Comparison of ENCODE assay signal across 24 cellular contexts in genomic region chr16:89669755-89670154, GRCh38. TPM values are rescaled to one million over a fixed set of nuclear protein-coding genes. Genes with fewer than 3 reads are reported as not detected.
DNase-seq lines count a peak whose midpoint lies in the region; ATAC-seq, FAIRE-seq and TF ChIP-seq lines count a peak whose summit lies in the region.
"Had no signal": no experiment of that assay in that cellular context is flagged by ENCODE, and none has a peak within 500 bp of the region (broad histone marks: within the 10 kb centered on the region; RNA-seq: fewer than 3 reads in every experiment).

No MANE protein-coding gene starts in this region.

- TF ChIP-seq CTCF in left ventricle myocardium inferior (IDR thresholded peaks at IDR 0.05; ENCODE audit: borderline replicate concordance) (no peak), 22Rv1 (IDR thresholded peaks at IDR 0.05) (no peak), GM12878 (IDR thresholded peaks at IDR 0.05 in 2 of 3, conservative IDR thresholded peaks at IDR 0.05 in 1 of 3; ENCODE audit: control insufficient read depth in 2 of 3, extremely low read depth in 1 of 3, insufficient read depth in 1 of 3, low read depth in 3 of 3, low read length in 3 of 3) (no peak), chondrocyte (IDR thresholded peaks at IDR 0.05) (no peak), gastrocnemius medialis (IDR thresholded peaks at IDR 0.05 in 4 of 5, conservative IDR thresholded peaks at IDR 0.05 in 1 of 5) (no peak)

- ATAC-seq in GM12878 (no peak), GM18498 (IDR thresholded peaks at IDR 0.05; ENCODE audit: unreplicated experiment) (no peak), gastrocnemius medialis (no peak)

- no peak overlapping the region for H3K9ac ChIP-seq in GM12878 (ENCODE audit: control insufficient read depth, insufficient read depth, low read length)
- H3K9ac ChIP-seq: BLaER1 had no signal

- DNase-seq in cardiac septum (ENCODE audit: low spot score) (peak; percentile 33), left ventricle myocardium inferior (no peak), GM12878 (ENCODE audit: low read depth, low spot score) (no peak), chondrocyte (ENCODE audit: low spot score) (peak; percentile 64), gastrocnemius medialis (no peak)
- DNase-seq: 8988T; ACHN; BE2C; C1 segment of cervical spinal cord; CD4-positive, alpha-beta memory T cell; CD4-positive, CD25-positive, alpha-beta regulatory T cell; CD8-positive, alpha-beta memory T cell; COR-L47; DMS79 treated with DMSO at 0.1 percent for 48 hours; GF-D8 had no signal

- H3K79me2 ChIP-seq in GM12878 (ENCODE audit: control insufficient read depth, insufficient read depth, low read length): no peaks in the 10 kb centered on the region

- no peaks in the 10 kb centered on the region for H3K27me3 Mint-ChIP-seq in chondrocyte (ENCODE audit: low read depth)
- H3K27me3 Mint-ChIP-seq: CD4-positive, alpha-beta memory T cell; CD4-positive, CD25-positive, alpha-beta regulatory T cell; CD8-positive, alpha-beta memory T cell had no signal

- H3K9me3 Mint-ChIP-seq in chondrocyte (ENCODE audit: low read depth): no peaks in the 10 kb centered on the region
- H3K9me3 Mint-ChIP-seq: CD4-positive, alpha-beta memory T cell; CD4-positive, CD25-positive, alpha-beta regulatory T cell; CD8-positive, alpha-beta memory T cell had no signal

- H3K4me1 Mint-ChIP-seq in chondrocyte (ENCODE audit: low read depth): peaks cover 5% of the 10 kb centered on the region
- H3K4me1 Mint-ChIP-seq: CD8-positive, alpha-beta memory T cell had no signal

- TF ChIP-seq POLR2A in GM12878 (IDR thresholded peaks at IDR 0.05; ENCODE audit: low read depth, low read length) (0 out of 2 replicates have a peak, but pooled peaks have one; percentile 4), gastrocnemius medialis (IDR thresholded peaks at IDR 0.05) (no peak)

- SMC1A ChIA-PET in GM12878 (lab: Charles Lee; ENCODE audit: uncharacterized antibody, unreplicated experiment): no interaction called here

- POLR2A ChIA-PET in GM12878 (lab: Charles Lee): no interaction called here

- H3K36me3 Mint-ChIP-seq in chondrocyte (ENCODE audit: low read depth): no peaks in the 10 kb centered on the region
- H3K36me3 Mint-ChIP-seq: CD4-positive, alpha-beta memory T cell; CD4-positive, CD25-positive, alpha-beta regulatory T cell; CD8-positive, alpha-beta memory T cell had no signal

- H3K27me3 ChIP-seq in left ventricle myocardium inferior (ENCODE audit: low read depth) (no peaks in the 10 kb centered on the region), GM12878 (replicated peaks in 1 of 2; ENCODE audit: control insufficient read depth in 2 of 2, insufficient read depth in 2 of 2, low read length in 1 of 2) (no peaks in the 10 kb centered on the region), gastrocnemius medialis (no peaks in the 10 kb centered on the region)
- H3K27me3 ChIP-seq: BE2C, BLaER1 had no signal

- CTCF ChIA-PET in GM12878 (lab: Yijun Ruan, JAX): no interaction called here

- H4K20me1 ChIP-seq in GM12878 (ENCODE audit: control insufficient read depth, insufficient read depth): no peaks in the 10 kb centered on the region
- H4K20me1 ChIP-seq: BLaER1 had no signal

- FAIRE-seq in GM12878 (lab: Jason Lieb, UNC): no peak
- FAIRE-seq: A204.1, D721Med, G401.6, GM12892, GM19239 had no signal

- TF ChIP-seq RAD21 in GM12878 (IDR thresholded peaks at IDR 0.05; ENCODE audit: insufficient read depth, low read depth, low read length): no peak

- H3K27ac Mint-ChIP-seq in chondrocyte (ENCODE audit: unreplicated experiment): no peak overlapping the region
- H3K27ac Mint-ChIP-seq: CD14-positive monocyte; CD4-positive, alpha-beta memory T cell; CD4-positive, CD25-positive, alpha-beta regulatory T cell; CD8-positive, alpha-beta memory T cell had no signal

- no peak for TF ChIP-seq EP300 in GM12878 (IDR thresholded peaks at IDR 0.05; ENCODE audit: borderline replicate concordance in 1 of 2, control insufficient read depth in 1 of 2, low read depth in 2 of 2, low read length in 2 of 2)

- 80% methylated on average over 5 of the region's 13 CpGs for WGBS in GM12878 (ENCODE audit: insufficient coverage, insufficient replicate concordance, low lambda C conversion rate, missing lambda C conversion rate)

- H3K36me3 ChIP-seq in left ventricle myocardium inferior (no peaks in the 10 kb centered on the region), GM12878 (ENCODE audit: control insufficient read depth in 2 of 2, insufficient read depth in 2 of 2, low read length in 1 of 2) (no peaks in the 10 kb centered on the region), gastrocnemius medialis (no peaks in the 10 kb centered on the region)
- H3K36me3 ChIP-seq: BE2C had no signal

- RAD21 ChIA-PET in GM12878 (lab: Charles Lee; ENCODE audit: unreplicated experiment): no interaction called here

- H3K4me3 Mint-ChIP-seq in chondrocyte (ENCODE audit: unreplicated experiment): no peak overlapping the region
- H3K4me3 Mint-ChIP-seq: CD14-positive monocyte; CD4-positive, CD25-positive, alpha-beta regulatory T cell; CD8-positive, alpha-beta memory T cell had no signal

- in situ Hi-C loops in GM12878 (cut with MboI) (no loop called here), gastrocnemius medialis (cut with MboI; ENCODE audit: low sequenced_read_pairs in 4 of 4) (no loop called here)

- H3K27ac ChIP-seq in left ventricle myocardium inferior (replicated peaks) (no peak overlapping the region), 22Rv1 (peak overlapping the region; percentile 61), GM12878 (ENCODE audit: control insufficient read depth, insufficient read depth) (no peak overlapping the region), gastrocnemius medialis (no peak overlapping the region)
- H3K27ac ChIP-seq: BLaER1 had no signal

- H3K9me3 ChIP-seq in left ventricle myocardium inferior (replicated peaks) (peaks cover 6% of the 10 kb centered on the region), GM12878 (replicated peaks; ENCODE audit: control insufficient read depth, insufficient read depth, low read length) (no peaks in the 10 kb centered on the region; the same call in 2 of the 3 replicates), gastrocnemius medialis (no peaks in the 10 kb centered on the region)
- H3K9me3 ChIP-seq: BE2C had no signal

- intact Hi-C loops in cardiac septum (cut with DNase I): no loop called here
- intact Hi-C loops in left ventricle myocardium inferior (cut with micrococcal nuclease): no loop called here
- intact Hi-C loops in GM12878 (cut with micrococcal nuclease; ENCODE audit: unreplicated experiment): no loop called here
- intact Hi-C loops in gastrocnemius medialis (cut with DNase I; ENCODE audit: low total_unique reads): no loop called here

- no peak overlapping the region for H3K4me2 ChIP-seq in GM12878 (ENCODE audit: control insufficient read depth, insufficient read depth)
- H3K4me2 ChIP-seq: BLaER1 had no signal

- H2AFZ ChIP-seq in GM12878 (ENCODE audit: control insufficient read depth, low read depth, low read length): no peak overlapping the region

- no TSS peak for BruUV-seq in GM12878 (replicated peaks; lab: Mats Ljungman, UMichigan)

- H3K4me1 ChIP-seq in left ventricle myocardium inferior: no peaks in the 10 kb centered on the region
- H3K4me1 ChIP-seq in GM12878 (ENCODE audit: control insufficient read depth, insufficient read depth, low read length): no peaks in the 10 kb centered on the region
- H3K4me1 ChIP-seq in gastrocnemius medialis: no peaks in the 10 kb centered on the region
- H3K4me1 ChIP-seq: BE2C had no signal

- H3K4me3 ChIP-seq in left ventricle myocardium inferior: no peak overlapping the region
- no peak overlapping the region for H3K4me3 ChIP-seq in GM12878
- no peak overlapping the region for H3K4me3 ChIP-seq in gastrocnemius medialis
- H3K4me3 ChIP-seq: BLaER1 had no signal

RNA-seq across cellular contexts. Expression of gene SPATA33, which starts 12.1 kb away (rescaled TPM):
- 4.3 TPM for total RNA-seq in cardiac septum
- total RNA-seq in left ventricle myocardium inferior: 3.6 TPM
- total RNA-seq in GM12878 (2013; cell fraction: nucleolus; rRNA removed): 7.8 and 9.2 TPM in 2 replicates
- 5.1 and 6.9 TPM in 2 replicates for total RNA-seq in GM12878 (2014; rRNA removed)
- total RNA-seq in GM12878 (2014; rRNA removed; fragmentation: Illumina TruSeq; extraction: Trizol): 5.6 and 7.1 TPM in 2 replicates
- 11.1 and 12.1 TPM in 2 replicates for total RNA-seq in GM12878 (2021)
- polyA plus RNA-seq in GM12878 (2011; ENCODE audit: low read depth): 1.7 TPM
- polyA plus RNA-seq in GM12878 (2011; rRNA removed): 2.4 and 3.4 TPM in 2 replicates
- 3.1 and 3.8 TPM in 2 replicates for polyA plus RNA-seq in GM12878 (2011; cell fraction: cytosol; rRNA removed)
- polyA plus RNA-seq in GM12878 (2011; cell fraction: nucleus; rRNA removed): 7.6 and 9.4 TPM in 2 replicates
- 2.9 and 6.0 TPM in 2 replicates for polyA plus RNA-seq in GM12878 (2012)
- 4.9 and 8.3 TPM in 2 replicates for polyA plus RNA-seq in GM12878 (2014; fragmentation: Illumina TruSeq; extraction: Trizol)
- 1 to 10 TPM; 1.1 to 2.9 TPM for polyA plus RNA-seq in GM12878 (2014; fragmentation: Nextera tagmentation; extraction: Ambion mirVana)
- 8.1 and 10.9 TPM in 2 replicates for polyA plus RNA-seq in GM12878 (2014; rRNA removed)
- 10 to 100 TPM; 15.7 to 15.8 TPM for polyA plus RNA-seq in GM12878 (2016; fragmentation: Nextera tagmentation; extraction: Ambion mirVana)
- polyA minus RNA-seq in GM12878 (2011; rRNA and poly(A)+ RNA removed): 2.6 and 3.4 TPM in 2 replicates
- 0.94 and 2.3 TPM in 2 replicates for polyA minus RNA-seq in GM12878 (2011; cell fraction: cytosol; rRNA and poly(A)+ RNA removed)
- polyA minus RNA-seq in GM12878 (2011; cell fraction: nucleus; rRNA and poly(A)+ RNA removed): 2.2 and 4.1 TPM in 2 replicates
- 8.8 to 12.6 TPM (median 10.3 TPM) in 3 replicates for total RNA-seq in chondrocyte
- 1 to 10 TPM; 1.2 to 2.7 (median 2.1) TPM for total RNA-seq in gastrocnemius medialis

RNA-seq across cellular contexts. Expression of gene CHMP1A, which starts 12.2 kb away (rescaled TPM):
- total RNA-seq in cardiac septum: 46.0 TPM
- 37.3 TPM for total RNA-seq in left ventricle myocardium inferior
- total RNA-seq in GM12878 (2013; cell fraction: nucleolus; rRNA removed): 31.4 and 32.8 TPM in 2 replicates
- 59.0 and 67.8 TPM in 2 replicates for total RNA-seq in GM12878 (2014; rRNA removed)
- total RNA-seq in GM12878 (2014; rRNA removed; fragmentation: Illumina TruSeq; extraction: Trizol): 36.3 and 41.5 TPM in 2 replicates
- total RNA-seq in GM12878 (2021): 81.4 and 85.3 TPM in 2 replicates
- 26.0 TPM for polyA plus RNA-seq in GM12878 (2011; ENCODE audit: low read depth)
- 20.7 and 41.0 TPM in 2 replicates for polyA plus RNA-seq in GM12878 (2011; rRNA removed)
- 64.0 and 95.0 TPM in 2 replicates for polyA plus RNA-seq in GM12878 (2011; cell fraction: cytosol; rRNA removed)
- 140 and 176 TPM in 2 replicates for polyA plus RNA-seq in GM12878 (2011; cell fraction: nucleus; rRNA removed)
- polyA plus RNA-seq in GM12878 (2012): 48.6 and 57.5 TPM in 2 replicates
- 12.3 and 36.2 TPM in 2 replicates for polyA plus RNA-seq in GM12878 (2014; fragmentation: Illumina TruSeq; extraction: Trizol)
- polyA plus RNA-seq in GM12878 (2014; fragmentation: Nextera tagmentation; extraction: Ambion mirVana): 1 to 10 TPM; 1.0 to 3.8 TPM
- 82.8 and 97.4 TPM in 2 replicates for polyA plus RNA-seq in GM12878 (2014; rRNA removed)
- 10 to 100 TPM; 81.2 to 86.7 TPM for polyA plus RNA-seq in GM12878 (2016; fragmentation: Nextera tagmentation; extraction: Ambion mirVana)
- polyA minus RNA-seq in GM12878 (2011; rRNA and poly(A)+ RNA removed): 35.8 and 61.5 TPM in 2 replicates
- polyA minus RNA-seq in GM12878 (2011; cell fraction: cytosol; rRNA and poly(A)+ RNA removed): 25.9 and 29.3 TPM in 2 replicates
- polyA minus RNA-seq in GM12878 (2011; cell fraction: nucleus; rRNA and poly(A)+ RNA removed): 16.7 and 27.9 TPM in 2 replicates
- 65.3 to 76.8 TPM (median 69.9 TPM) in 3 replicates for total RNA-seq in chondrocyte
- 100 to 1,000 TPM in 1 of 4 donors, 10 to 100 TPM in 3; 53.4 to 105 (median 78.8) TPM for total RNA-seq in gastrocnemius medialis

RNA-seq across cellular contexts. Expression of gene CDK10, which starts 16.7 kb away (rescaled TPM):
- total RNA-seq in cardiac septum (32.9 TPM), left ventricle myocardium inferior (26.7 TPM), GM12878 (2014; rRNA removed) (31.8 and 41.9 TPM in 2 replicates), GM12878 (2014; rRNA removed; fragmentation: Illumina TruSeq; extraction: Trizol) (20.8 and 23.5 TPM in 2 replicates), GM12878 (2021) (45.3 and 58.7 TPM in 2 replicates), chondrocyte (43.7 to 63.0 TPM (median 45.8 TPM) in 3 replicates), gastrocnemius medialis (10 to 100 TPM; 16.9 to 26.1 (median 19.7) TPM)
- total RNA-seq in GM12878 (2013; cell fraction: nucleolus; rRNA removed): 80.3 and 89.1 TPM in 2 replicates
- 15.0 TPM for polyA plus RNA-seq in GM12878 (2011; ENCODE audit: low read depth)
- polyA plus RNA-seq in GM12878 (2011; rRNA removed) (22.1 and 30.1 TPM in 2 replicates), GM12878 (2014; fragmentation: Illumina TruSeq; extraction: Trizol) (12.1 and 26.5 TPM in 2 replicates), GM12878 (2014; fragmentation: Nextera tagmentation; extraction: Ambion mirVana) (1 to 10 TPM; 1.5 to 2.5 TPM), GM12878 (2014; rRNA removed) (56.8 and 58.6 TPM in 2 replicates), GM12878 (2016; fragmentation: Nextera tagmentation; extraction: Ambion mirVana) (10 to 100 TPM; 54.1 to 55.6 TPM)
- 29.8 and 38.2 TPM in 2 replicates for polyA plus RNA-seq in GM12878 (2011; cell fraction: cytosol; rRNA removed)
- 306 and 334 TPM in 2 replicates for polyA plus RNA-seq in GM12878 (2011; cell fraction: nucleus; rRNA removed)
- 38.8 and 67.0 TPM in 2 replicates for polyA plus RNA-seq in GM12878 (2012)
- 15.4 and 20.6 TPM in 2 replicates for polyA minus RNA-seq in GM12878 (2011; rRNA and poly(A)+ RNA removed)
- polyA minus RNA-seq in GM12878 (2011; cell fraction: cytosol; rRNA and poly(A)+ RNA removed): 6.1 and 9.0 TPM in 2 replicates
- polyA minus RNA-seq in GM12878 (2011; cell fraction: nucleus; rRNA and poly(A)+ RNA removed): 22.2 and 33.6 TPM in 2 replicates

RNA-seq across cellular contexts. Expression of gene SPATA2L, which starts 31.8 kb away (rescaled TPM):
- total RNA-seq in cardiac septum (4.4 TPM), left ventricle myocardium inferior (2.1 TPM), GM12878 (2014; rRNA removed) (4.9 and 6.9 TPM in 2 replicates), GM12878 (2014; rRNA removed; fragmentation: Illumina TruSeq; extraction: Trizol) (0.78 and 1.0 TPM in 2 replicates), GM12878 (2021) (6.9 and 7.8 TPM in 2 replicates), chondrocyte (7.0 to 10.3 TPM (median 9.3 TPM) in 3 replicates), gastrocnemius medialis (1 to 10 TPM; 1.3 to 7.5 (median 3.2) TPM)
- total RNA-seq in GM12878 (2013; cell fraction: nucleolus; rRNA removed): 13.1 and 19.3 TPM in 2 replicates
- 0.71 TPM for polyA plus RNA-seq in GM12878 (2011; ENCODE audit: low read depth)
- polyA plus RNA-seq in GM12878 (2011; rRNA removed) (1.2 and 2.3 TPM in 2 replicates), GM12878 (2014; fragmentation: Illumina TruSeq; extraction: Trizol) (0.24 TPM in 1 of 2 replicates, not detected in the other), GM12878 (2014; fragmentation: Nextera tagmentation; extraction: Ambion mirVana) (under 1 TPM in 1 of 2 experiments, not detected in 1; 0.20 TPM), GM12878 (2014; rRNA removed) (4.7 and 6.0 TPM in 2 replicates), GM12878 (2016; fragmentation: Nextera tagmentation; extraction: Ambion mirVana) (1 to 10 TPM; 3.9 to 5.9 TPM)
- 4.6 and 6.8 TPM in 2 replicates for polyA plus RNA-seq in GM12878 (2011; cell fraction: cytosol; rRNA removed)
- polyA plus RNA-seq in GM12878 (2011; cell fraction: nucleus; rRNA removed): 12.6 and 15.8 TPM in 2 replicates
- 5.0 and 6.2 TPM in 2 replicates for polyA plus RNA-seq in GM12878 (2012)
- 0.73 and 3.6 TPM in 2 replicates for polyA minus RNA-seq in GM12878 (2011; rRNA and poly(A)+ RNA removed)
- 3.3 and 3.7 TPM in 2 replicates for polyA minus RNA-seq in GM12878 (2011; cell fraction: cytosol; rRNA and poly(A)+ RNA removed)
- polyA minus RNA-seq in GM12878 (2011; cell fraction: nucleus; rRNA and poly(A)+ RNA removed): 4.5 and 8.3 TPM in 2 replicates

RNA-seq across cellular contexts. Expression of gene VPS9D1, which starts 50.9 kb away (rescaled TPM):
- total RNA-seq in cardiac septum (19.7 TPM), left ventricle myocardium inferior (12.6 TPM), GM12878 (2014; rRNA removed) (1.2 and 1.4 TPM in 2 replicates), GM12878 (2014; rRNA removed; fragmentation: Illumina TruSeq; extraction: Trizol) (0.64 and 1.0 TPM in 2 replicates), GM12878 (2021) (2.7 and 3.0 TPM in 2 replicates), chondrocyte (20.3 to 26.6 TPM (median 20.4 TPM) in 3 replicates), gastrocnemius medialis (1 to 10 TPM; 2.3 to 9.4 (median 3.4) TPM)
- total RNA-seq in GM12878 (2013; cell fraction: nucleolus; rRNA removed): 1.4 and 1.6 TPM in 2 replicates
- 1.1 TPM for polyA plus RNA-seq in GM12878 (2011; ENCODE audit: low read depth)
- polyA plus RNA-seq in GM12878 (2011; rRNA removed) (0.35 and 0.65 TPM in 2 replicates), GM12878 (2014; fragmentation: Illumina TruSeq; extraction: Trizol) (0.06 and 1.0 TPM in 2 replicates), GM12878 (2014; fragmentation: Nextera tagmentation; extraction: Ambion mirVana) (1 to 10 TPM in 1 of 2 experiments, under 1 TPM in 1; 0.85 to 1.1 TPM), GM12878 (2014; rRNA removed) (2.8 and 4.2 TPM in 2 replicates), GM12878 (2016; fragmentation: Nextera tagmentation; extraction: Ambion mirVana) (1 to 10 TPM; 1.0 to 1.5 TPM)
- 0.94 and 1.7 TPM in 2 replicates for polyA plus RNA-seq in GM12878 (2011; cell fraction: cytosol; rRNA removed)
- polyA plus RNA-seq in GM12878 (2011; cell fraction: nucleus; rRNA removed): 6.4 and 8.4 TPM in 2 replicates
- 3.2 and 3.3 TPM in 2 replicates for polyA plus RNA-seq in GM12878 (2012)
- polyA minus RNA-seq in GM12878 (2011; rRNA and poly(A)+ RNA removed): 0.51 and 0.82 TPM in 2 replicates
- polyA minus RNA-seq in GM12878 (2011; cell fraction: cytosol; rRNA and poly(A)+ RNA removed): 0.83 and 1.3 TPM in 2 replicates
- 0.48 and 1.4 TPM in 2 replicates for polyA minus RNA-seq in GM12878 (2011; cell fraction: nucleus; rRNA and poly(A)+ RNA removed)

Comparison
In these comparisons a context has a peak if more than half of its experiments do, and no peak if none do; other contexts are left out.
1. DNase-seq: peak in cardiac septum (single experiment) and chondrocyte (single experiment); none in left ventricle myocardium inferior (single experiment), GM12878 (single experiment) and gastrocnemius medialis (0 of 2).